In genomic region chr3:50317303-50317702, GRCh38 we compare ENCODE assay signal across 11 cellular contexts. TPM values are rescaled to one million over a fixed set of nuclear protein-coding genes. Genes with fewer than 3 reads are reported as not detected.
DNase-seq lines count a peak whose midpoint lies in the region; ATAC-seq lines count a peak whose summit lies in the region.
"Had no signal": no experiment of that assay in that cellular context is flagged by ENCODE, and none has a peak within 500 bp of the region (broad histone marks: within the 10 kb centered on the region; RNA-seq: fewer than 3 reads in every experiment).

No MANE protein-coding gene starts in this region.

- peak overlapping the region in 1 of 5 donors; percentile 53 for H3K9ac ChIP-seq in subcutaneous abdominal adipose tissue (ENCODE audit: low read length in 5 of 5)

- intact Hi-C loops in left colon (cut with DNase I, micrococcal nuclease): no loop called here

- peak; percentile 11 for DNase-seq in NCI-H2196 (lab: John Stamatoyannopoulos, UW; ENCODE audit: unreplicated experiment)
- no peak for DNase-seq in NCI-H2196 treated with DMSO at 0.1 percent for 48 hours (lab: John Stamatoyannopoulos, UW; ENCODE audit: unreplicated experiment)
- no peak for DNase-seq in activated CD4-positive, alpha-beta memory T cell treated with anti-CD3 and anti-CD28 coated beads, Interleukin-2, amount 10 ng/mL, durations not matched to agents 7 days and 5 days
- peak; percentile 81 to 83 for DNase-seq in left colon

- CTCF ChIA-PET in activated CD4-positive, alpha-beta memory T cell treated with anti-CD3 and anti-CD28 coated beads, Interleukin-2, amount 10 ng/mL, durations not matched to agents 7 days and 5 days (lab: Charles Lee): interaction anchor here (0.8 to 3.4 kb wide), 5 partner anchors 18 to 197 kb away, joined by 3 to 17 read pairs (median 3); partner anchors contain the start of genes HYAL3, IFRD2 and NAA80

- no peaks in the 10 kb centered on the region for H3K27me3 ChIP-seq in subcutaneous abdominal adipose tissue (ENCODE audit: control insufficient read depth in 5 of 5, insufficient read depth in 4 of 5, low read length in 5 of 5)

- H3K36me3 Mint-ChIP-seq in activated CD4-positive, alpha-beta memory T cell treated with anti-CD3 and anti-CD28 coated beads, Interleukin-2, amount 10 ng/mL, durations not matched to agents 7 days and 5 days (ENCODE audit: low read depth): peaks cover 4% of the 10 kb centered on the region

- no peak overlapping the region for H3K4me3 ChIP-seq in subcutaneous abdominal adipose tissue (ENCODE audit: low read depth in 1 of 5, low read length in 5 of 5)

- peaks cover 59% of the 10 kb centered on the region for H3K4me1 Mint-ChIP-seq in activated CD4-positive, alpha-beta memory T cell treated with anti-CD3 and anti-CD28 coated beads, Interleukin-2, amount 10 ng/mL, durations not matched to agents 7 days and 5 days

- H3K9me3 ChIP-seq in subcutaneous abdominal adipose tissue (ENCODE audit: control insufficient read depth in 5 of 5, low read length in 5 of 5): no peaks in the 10 kb centered on the region

- ATAC-seq in left colon: peak; percentile 20
- ATAC-seq in HG03025 (IDR thresholded peaks at IDR 0.05; ENCODE audit: low FRiP score, unreplicated experiment): no peak
- no peak for ATAC-seq in HG03378 (IDR thresholded peaks at IDR 0.05; ENCODE audit: unreplicated experiment)
- ATAC-seq in HG02798 (IDR thresholded peaks at IDR 0.05; ENCODE audit: poor library complexity, unreplicated experiment): no peak

- peak overlapping the region; percentile 95 for H3K27ac Mint-ChIP-seq in activated CD4-positive, alpha-beta memory T cell treated with anti-CD3 and anti-CD28 coated beads, Interleukin-2, amount 10 ng/mL, durations not matched to agents 7 days and 5 days

- H3K36me3 ChIP-seq in subcutaneous abdominal adipose tissue (ENCODE audit: control insufficient read depth in 5 of 5, insufficient read depth in 5 of 5, low read length in 5 of 5): peaks cover 0 to 54% (median 49%) of the 10 kb centered on the region in 5 donors

- no peaks in the 10 kb centered on the region for H3K27me3 Mint-ChIP-seq in activated CD4-positive, alpha-beta memory T cell treated with anti-CD3 and anti-CD28 coated beads, Interleukin-2, amount 10 ng/mL, durations not matched to agents 7 days and 5 days
- H3K27me3 Mint-ChIP-seq: activated CD4-positive, alpha-beta T cell treated with anti-CD3 and anti-CD28 coated beads, Interleukin-2, amount 10 ng/mL, durations not matched to agents 24 days and 14 days; activated naive CD8-positive, alpha-beta T cell treated with anti-CD3 and anti-CD28 coated beads, Interleukin-2, amount 50 U/mL, for 24 hours had no signal

- peaks cover 26 to 68% (median 57%) of the 10 kb centered on the region in 5 donors for H3K4me1 ChIP-seq in subcutaneous abdominal adipose tissue (ENCODE audit: control insufficient read depth in 5 of 5, insufficient read depth in 5 of 5, low read length in 5 of 5)

- H3K4me3 Mint-ChIP-seq in activated CD4-positive, alpha-beta memory T cell treated with anti-CD3 and anti-CD28 coated beads, Interleukin-2, amount 10 ng/mL, durations not matched to agents 7 days and 5 days: no peak overlapping the region
- H3K4me3 Mint-ChIP-seq: activated naive CD8-positive, alpha-beta T cell treated with anti-CD3 and anti-CD28 coated beads, Interleukin-2, amount 50 U/mL, for 24 hours had no signal

- POLR2A ChIA-PET in activated CD4-positive, alpha-beta memory T cell treated with anti-CD3 and anti-CD28 coated beads, Interleukin-2, amount 10 ng/mL, durations not matched to agents 7 days and 5 days (lab: Charles Lee): interaction anchor here (1.0 to 31.7 kb wide), 7 partner anchors 12 to 28 kb away, joined by 3 to 704 read pairs (median 6); partner anchors contain the start of genes CYB561D2, HYAL3, IFRD2 and NAA80

- H3K27ac ChIP-seq in subcutaneous abdominal adipose tissue (ENCODE audit: low read depth, low read length): peak overlapping the region; percentile 23

- no peaks in the 10 kb centered on the region for H3K9me3 Mint-ChIP-seq in activated CD4-positive, alpha-beta memory T cell treated with anti-CD3 and anti-CD28 coated beads, Interleukin-2, amount 10 ng/mL, durations not matched to agents 7 days and 5 days
- H3K9me3 Mint-ChIP-seq: activated CD4-positive, alpha-beta T cell treated with anti-CD3 and anti-CD28 coated beads, Interleukin-2, amount 10 ng/mL, durations not matched to agents 24 days and 14 days; activated naive CD8-positive, alpha-beta T cell treated with anti-CD3 and anti-CD28 coated beads, Interleukin-2, amount 50 U/mL, for 24 hours had no signal

RNA-seq across cellular contexts. Expression of gene HYAL2, which starts 5.2 kb away (rescaled TPM):
- 1 to 10 TPM; 6.7 to 7.2 TPM for total RNA-seq in activated CD4-positive, alpha-beta memory T cell treated with anti-CD3 and anti-CD28 coated beads, Interleukin-2, amount 10 ng/mL, durations not matched to agents 7 days and 5 days
- 10 to 100 TPM; 27.9 to 34.7 TPM for total RNA-seq in left colon

RNA-seq across cellular contexts. Expression of gene TUSC2, which starts 10.7 kb away (rescaled TPM):
- 10 to 100 TPM; 16.8 to 17.9 TPM for total RNA-seq in activated CD4-positive, alpha-beta memory T cell treated with anti-CD3 and anti-CD28 coated beads, Interleukin-2, amount 10 ng/mL, durations not matched to agents 7 days and 5 days
- total RNA-seq in left colon: 10 to 100 TPM; 26.7 to 29.1 TPM

RNA-seq across cellular contexts. Expression of gene HYAL1, which starts 13.9 kb away (rescaled TPM):
- total RNA-seq in activated CD4-positive, alpha-beta memory T cell treated with anti-CD3 and anti-CD28 coated beads, Interleukin-2, amount 10 ng/mL, durations not matched to agents 7 days and 5 days: under 1 TPM; 0.28 to 0.35 TPM
- 10 to 100 TPM in 1 of 2 donors, 1 to 10 TPM in 1; 6.9 to 16.4 TPM for total RNA-seq in left colon
- total RNA-seq: kidney epithelial cell had no signal

RNA-seq across cellular contexts. Expression of gene HYAL3, which starts 18.1 kb away (rescaled TPM):
- 10 to 100 TPM; 13.2 to 13.9 TPM for total RNA-seq in activated CD4-positive, alpha-beta memory T cell treated with anti-CD3 and anti-CD28 coated beads, Interleukin-2, amount 10 ng/mL, durations not matched to agents 7 days and 5 days
- total RNA-seq in left colon: 1 to 10 TPM; 2.2 to 2.8 TPM

RNA-seq across cellular contexts. Expression of gene NAA80, which starts 18.1 kb away (rescaled TPM):
- 10 to 100 TPM; 41.5 to 49.4 TPM for total RNA-seq in activated CD4-positive, alpha-beta memory T cell treated with anti-CD3 and anti-CD28 coated beads, Interleukin-2, amount 10 ng/mL, durations not matched to agents 7 days and 5 days
- 10 to 100 TPM in 1 of 2 donors, 1 to 10 TPM in 1; 9.8 to 11.2 TPM for total RNA-seq in left colon

Comparison
In these comparisons a context has a peak if more than half of its experiments do, and no peak if none do; other contexts are left out.
1. DNase-seq: peak in NCI-H2196 (single experiment) and left colon (2 of 2); none in NCI-H2196 treated with DMSO at 0.1 percent for 48 hours (single experiment) and activated CD4-positive, alpha-beta memory T cell treated with anti-CD3 and anti-CD28 coated beads, Interleukin-2, amount 10 ng/mL, durations not matched to agents 7 days and 5 days (single experiment).
2. RNA of gene HYAL1, which starts 13.9 kb away (total RNA-seq): 6.9 to 16.4 TPM in left colon; 0.28 to 0.35 TPM in activated CD4-positive, alpha-beta memory T cell treated with anti-CD3 and anti-CD28 coated beads, Interleukin-2, amount 10 ng/mL, durations not matched to agents 7 days and 5 days; every median in the first group is over 4 times any median in the second.